ENCODE assay signal across 10 cellular contexts in genomic region chr12:45518516-45519235, GRCh38.
A peak's percentile ranks its signal among the peaks of the same experiment; 100 is the strongest.
DNase-seq lines count a peak whose midpoint lies in the region; ATAC-seq and TF ChIP-seq lines count a peak whose summit lies in the region.
"Had no signal": no experiment of that assay in that cellular context is flagged by ENCODE, and none has a peak within 500 bp of the region (broad histone marks: within the 10 kb centered on the region; RNA-seq: fewer than 3 reads in every experiment).

No MANE protein-coding gene starts in this region.

- peak overlapping the region; percentile 52 for H3K4me3 Mint-ChIP-seq in T-helper 2 cell treated with Interferon-gamma antibody and Interleukin-4, amounts not matched to agents 5 μg/mL and 100 μg/mL, for 36 hours
- peak overlapping the region; percentile 3 for H3K4me3 Mint-ChIP-seq in activated naive CD8-positive, alpha-beta T cell treated with anti-CD3 and anti-CD28 coated beads for 36 hours
- H3K4me3 Mint-ChIP-seq: dendritic cell treated with granulocyte-macrophage colony-stimulating factor and Interleukin-4, amounts not matched to agents 40 ng/mL and 50 ng/mL, for 4 days had no signal

- H3K36me3 Mint-ChIP-seq in T-helper 2 cell treated with Interferon-gamma antibody and Interleukin-4, amounts not matched to agents 5 μg/mL and 100 μg/mL, for 36 hours (ENCODE audit: low read depth), result no peaks in the 10 kb centered on the region
- peaks cover 7% of the 10 kb centered on the region for H3K36me3 Mint-ChIP-seq in activated naive CD8-positive, alpha-beta T cell treated with anti-CD3 and anti-CD28 coated beads for 36 hours

- no peak for TF ChIP-seq CTCF in omental fat pad (IDR thresholded peaks at IDR 0.05)

- DNase-seq in T-helper 2 cell treated with Interferon-gamma antibody and Interleukin-4, amounts not matched to agents 5 μg/mL and 100 μg/mL, for 36 hours (ENCODE audit: low spot score), result peak; percentile 31
- DNase-seq in activated naive CD8-positive, alpha-beta T cell treated with anti-CD3 and anti-CD28 coated beads for 36 hours, result peak; percentile 30
- DNase-seq in stimulated activated CD8-positive, alpha-beta memory T cell treated with anti-CD3 and anti-CD28 coated beads, Interleukin-12 subunit alpha, Interleukin-12 subunit beta, amount 100 ng/mL, for 4 hours (ENCODE audit: low read depth), result peak; percentile 13
- no peak for DNase-seq in omental fat pad (ENCODE audit: low spot score)
- DNase-seq in SHP77 (lab: John Stamatoyannopoulos, UW), result no peak
- no peak for DNase-seq in COR-L47 (lab: John Stamatoyannopoulos, UW)
- DNase-seq: uterus had no signal

- peak; percentile 53 for ATAC-seq in GM19324 (IDR thresholded peaks at IDR 0.05; ENCODE audit: low FRiP score, unreplicated experiment)
- ATAC-seq in HG02798 (IDR thresholded peaks at IDR 0.05; ENCODE audit: poor library complexity, unreplicated experiment), result no peak
- no peak for ATAC-seq in omental fat pad (ENCODE audit: low FRiP score)

- peaks cover 12% of the 10 kb centered on the region for H3K4me1 Mint-ChIP-seq in T-helper 2 cell treated with Interferon-gamma antibody and Interleukin-4, amounts not matched to agents 5 μg/mL and 100 μg/mL, for 36 hours (ENCODE audit: low read depth)
- H3K4me1 Mint-ChIP-seq in activated naive CD8-positive, alpha-beta T cell treated with anti-CD3 and anti-CD28 coated beads for 36 hours, result peaks cover 12% of the 10 kb centered on the region

- peak overlapping the region; percentile 79 for H3K27ac Mint-ChIP-seq in T-helper 2 cell treated with Interferon-gamma antibody and Interleukin-4, amounts not matched to agents 5 μg/mL and 100 μg/mL, for 36 hours
- H3K27ac Mint-ChIP-seq in activated naive CD8-positive, alpha-beta T cell treated with anti-CD3 and anti-CD28 coated beads for 36 hours, result peak overlapping the region; percentile 84
- H3K27ac Mint-ChIP-seq: dendritic cell treated with granulocyte-macrophage colony-stimulating factor and Interleukin-4, amounts not matched to agents 40 ng/mL and 50 ng/mL, for 4 days had no signal

- H3K9me3 Mint-ChIP-seq in T-helper 2 cell treated with Interferon-gamma antibody and Interleukin-4, amounts not matched to agents 5 μg/mL and 100 μg/mL, for 36 hours, result peaks cover 11% of the 10 kb centered on the region
- H3K9me3 Mint-ChIP-seq in activated naive CD8-positive, alpha-beta T cell treated with anti-CD3 and anti-CD28 coated beads for 36 hours, result peaks cover 10% of the 10 kb centered on the region
- H3K9me3 Mint-ChIP-seq: dendritic cell treated with granulocyte-macrophage colony-stimulating factor and Interleukin-4, amounts not matched to agents 40 ng/mL and 50 ng/mL, for 4 days had no signal

- H3K27me3 Mint-ChIP-seq in T-helper 2 cell treated with Interferon-gamma antibody and Interleukin-4, amounts not matched to agents 5 μg/mL and 100 μg/mL, for 36 hours (ENCODE audit: low read depth), result no peaks in the 10 kb centered on the region
- no peaks in the 10 kb centered on the region for H3K27me3 Mint-ChIP-seq in activated naive CD8-positive, alpha-beta T cell treated with anti-CD3 and anti-CD28 coated beads for 36 hours
- H3K27me3 Mint-ChIP-seq: dendritic cell treated with granulocyte-macrophage colony-stimulating factor and Interleukin-4, amounts not matched to agents 40 ng/mL and 50 ng/mL, for 4 days had no signal

Comparison
In these comparisons a context has a peak if more than half of its experiments do, and no peak if none do; other contexts are left out.
1. DNase-seq: peak in T-helper 2 cell treated with Interferon-gamma antibody and Interleukin-4, amounts not matched to agents 5 μg/mL and 100 μg/mL, for 36 hours (single experiment), activated naive CD8-positive, alpha-beta T cell treated with anti-CD3 and anti-CD28 coated beads for 36 hours (single experiment) and stimulated activated CD8-positive, alpha-beta memory T cell treated with anti-CD3 and anti-CD28 coated beads, Interleukin-12 subunit alpha, Interleukin-12 subunit beta, amount 100 ng/mL, for 4 hours (single experiment); none in omental fat pad (single experiment), SHP77 (0 of 2) and COR-L47 (single experiment).